In the genomic region with DNA sequence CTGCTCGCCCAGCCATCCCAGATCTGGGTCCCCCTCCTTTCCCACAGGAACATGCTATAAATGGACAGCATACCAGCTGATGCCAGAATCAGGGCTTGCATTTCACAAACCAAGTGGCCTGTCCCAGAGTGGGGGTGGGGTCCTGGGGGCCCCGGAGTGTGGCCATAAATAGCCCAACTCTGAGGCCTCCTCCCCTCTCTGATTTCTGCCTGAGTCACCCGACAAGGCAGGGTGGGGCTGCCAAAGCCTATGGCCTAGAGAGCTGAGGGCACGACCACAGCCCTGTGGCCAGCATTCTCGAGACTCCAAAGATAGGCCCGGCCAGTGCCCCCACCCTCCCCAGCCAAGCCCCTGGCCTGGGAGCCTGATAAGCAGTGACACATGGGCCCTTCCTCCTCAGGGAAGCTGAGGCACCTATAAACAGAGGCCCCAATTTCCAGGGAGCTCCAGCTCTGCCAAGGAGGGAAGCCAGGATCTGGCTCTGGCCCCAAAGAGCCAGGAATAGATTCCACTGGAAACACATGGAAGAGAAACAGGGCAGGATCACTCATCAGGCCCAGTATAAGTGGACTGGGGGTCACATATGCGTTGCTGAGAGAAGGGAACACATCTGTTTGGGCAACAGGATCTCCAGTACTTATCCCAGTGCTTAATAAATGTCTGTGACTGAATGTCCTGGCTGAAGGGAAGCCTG, we compare ENCODE assay signal across 10 cellular contexts. TPM values are rescaled to one million over a fixed set of nuclear protein-coding genes. Genes with fewer than 3 reads are reported as not detected.
DNase-seq lines count a peak whose midpoint lies in the region; ATAC-seq, FAIRE-seq and TF ChIP-seq lines count a peak whose summit lies in the region.
"Had no signal": no experiment of that assay in that cellular context is flagged by ENCODE, and none has a peak within 500 bp of the region (broad histone marks: within the 10 kb centered on the region; RNA-seq: fewer than 3 reads in every experiment).

No MANE protein-coding gene starts in this region.

- H3K9ac ChIP-seq in K562 (ENCODE audit: insufficient read depth in 1 of 2, low read depth in 2 of 2, low read length in 2 of 2) (peak overlapping the region; percentile 15 to 64), kidney (ENCODE audit: low read length in 2 of 2) (no peak overlapping the region)

- H3K4me1 ChIP-seq in K562 (replicated peaks in 1 of 2; ENCODE audit: control insufficient read depth in 2 of 2, insufficient read depth in 2 of 2, low read length in 2 of 2) (peaks cover 35 to 36% of the 10 kb centered on the region in 2 experiments), kidney (ENCODE audit: control insufficient read depth in 1 of 2, insufficient read depth in 1 of 2, low read depth in 1 of 2, low read length in 2 of 2) (no peaks in the 10 kb centered on the region), thoracic aorta (ENCODE audit: control insufficient read depth in 1 of 2, low read depth in 2 of 2) (peaks cover 19 to 42% of the 10 kb centered on the region in 2 donors)

- POLR2A ChIA-PET in K562 (lab: Yijun Ruan, JAX), result interaction anchor here (1.1 to 1.6 kb wide), 2 partner anchors 10 to 21 kb away, joined by 3 to 8 read pairs; no protein-coding TSS in a partner anchor

- BruUV-seq in K562 (replicated peaks; lab: Mats Ljungman, UMichigan), result no TSS peak

- no peak for TF ChIP-seq POLR2A in K562 (conservative IDR thresholded peaks at IDR 0.05)

- H3K4me3 ChIP-seq in K562 (no peak overlapping the region), kidney (ENCODE audit: low read length in 2 of 2) (no peak overlapping the region), thoracic aorta (peak overlapping the region; percentile 17)

- DNase-seq in HK-2 (ENCODE audit: unreplicated experiment), result peak; percentile 75
- peak; percentile 78 to 91 (median 82) for DNase-seq in K562 (ENCODE audit: extremely low read depth in 1 of 4, low spot score in 3 of 4)
- DNase-seq in kidney, result peak; percentile 82
- DNase-seq in thoracic aorta (ENCODE audit: low spot score), result peak; percentile 80
- DNase-seq in foreskin melanocyte, result no peak
- DNase-seq in NCI-H526 (lab: John Stamatoyannopoulos, UW), result no peak
- DNase-seq in activated gamma-delta T cell treated with Interleukin-2 at 50 U/mL for 16 hours, result no peak
- DNase-seq: NCI-H345 had no signal

- in situ Hi-C loops in K562 (cut with MboI), result no loop called here

- FAIRE-seq in K562 (lab: Jason Lieb, UNC), result peak; percentile 88
- FAIRE-seq in kidney (lab: Jason Lieb, UNC), result no peak
- FAIRE-seq: GM12891 had no signal

- TF ChIP-seq EP300 in K562 (IDR thresholded peaks at IDR 0.05; ENCODE audit: low read length), result peak; percentile 34; the same call in 1 of the 2 replicates

- peaks cover 3% of the 10 kb centered on the region; the same call in 1 of the 3 replicates for H3K79me2 ChIP-seq in K562 (ENCODE audit: control insufficient read depth, insufficient read depth, low read length)

- ATAC-seq in K562, result peak; percentile 87
- peak; percentile 92 for ATAC-seq in thoracic aorta (ENCODE audit: insufficient number of reproducible peaks, low FRiP score, low read depth)
- ATAC-seq in GM18907 (IDR thresholded peaks at IDR 0.05; ENCODE audit: unreplicated experiment), result no peak

- no peaks in the 10 kb centered on the region; the same call in none of the 2 replicates for H3K9me3 ChIP-seq in K562 (replicated peaks; ENCODE audit: control insufficient read depth, insufficient read depth, low read depth, low read length)
- H3K9me3 ChIP-seq in kidney (ENCODE audit: control insufficient read depth in 1 of 2, low read length in 2 of 2), result no peaks in the 10 kb centered on the region
- H3K9me3 ChIP-seq in thoracic aorta, result no peaks in the 10 kb centered on the region

- CTCF ChIA-PET in K562 (lab: Yijun Ruan, JAX; ENCODE audit: low intra/inter-chr PET ratio), result no interaction called here

- intact Hi-C loops in K562 (cut with micrococcal nuclease) (no loop called here), kidney (cut with DNase I) (no loop called here)

- no peaks in the 10 kb centered on the region for H3K27me3 ChIP-seq in K562 (ENCODE audit: control insufficient read depth in 2 of 2, insufficient read depth in 2 of 2, low read length in 2 of 2)
- H3K27me3 ChIP-seq in thoracic aorta (replicated peaks; ENCODE audit: insufficient read depth), result no peaks in the 10 kb centered on the region

- TF ChIP-seq RAD21 in K562 (CRISPR knock-in tag; conservative IDR thresholded peaks at IDR 0.05 in 1 of 2, IDR thresholded peaks at IDR 0.05 in 1 of 2), result no peak

- peak overlapping the region; percentile 63 for H2AFZ ChIP-seq in K562 (ENCODE audit: low read depth, low read length)

- no peak for TF ChIP-seq CTCF in K562 (IDR thresholded peaks at IDR 0.05 in 2 of 3, conservative IDR thresholded peaks at IDR 0.05 in 1 of 3; ENCODE audit: insufficient read depth in 2 of 3, low read depth in 1 of 3, low read length in 3 of 3)
- TF ChIP-seq CTCF in kidney (IDR thresholded peaks at IDR 0.05; ENCODE audit: borderline replicate concordance, extremely low read depth, insufficient read depth), result no peak
- TF ChIP-seq CTCF in thoracic aorta (IDR thresholded peaks at IDR 0.05), result no peak

- 5% methylated on average over 4 of the region's 7 CpGs for whole genome bisulfite sequencing in K562 (ENCODE audit: insufficient coverage, low coverage, missing lambda C conversion rate)

- H3K27ac ChIP-seq in K562 (ENCODE audit: extremely low read depth, low read depth, low read length) (peak overlapping the region; percentile 87), kidney (ENCODE audit: low read depth in 2 of 2, low read length in 2 of 2) (no peak overlapping the region), thoracic aorta (peak overlapping the region; percentile 80 to 98)

- H4K20me1 ChIP-seq in K562 (replicated peaks; ENCODE audit: control insufficient read depth, insufficient read depth, low read length), result no peaks in the 10 kb centered on the region

- H3K36me3 ChIP-seq in K562 (ENCODE audit: control insufficient read depth, insufficient read depth, low read length) (peaks cover 8% of the 10 kb centered on the region), kidney (ENCODE audit: control insufficient read depth in 1 of 2, insufficient read depth in 2 of 2, low read length in 2 of 2) (no peaks in the 10 kb centered on the region), thoracic aorta (no peaks in the 10 kb centered on the region)

- H3K4me2 ChIP-seq in K562 (ENCODE audit: insufficient read depth, low read length), result peak overlapping the region; percentile 59

- no peaks in the 10 kb centered on the region for H3K9me1 ChIP-seq in K562 (ENCODE audit: control insufficient read depth, insufficient read depth, low read length)

TF ChIP-seq in K562, 482 proteins besides CTCF, POLR2A, EP300 and RAD21 (continues in another document):
- TF ChIP-seq MYC (IDR thresholded peaks at IDR 0.05; ENCODE audit: low read depth, low read length) (no peak), MYC (CRISPR knock-in tag; IDR thresholded peaks at IDR 0.05; ENCODE audit: borderline replicate concordance, low read depth) (no peak), BDP1 (IDR thresholded peaks at IDR 0.05; ENCODE audit: insufficient read depth, insufficient read length) (no peak), HNRNPH1 (optimal IDR thresholded peaks at IDR 0.05; ENCODE audit: low read depth, low read length) (no peak), ZFP1 (CRISPR knock-in tag; IDR thresholded peaks at IDR 0.05) (no peak), MBD2 (IDR thresholded peaks at IDR 0.05; ENCODE audit: borderline replicate concordance, low read depth) (no peak), ZNF707 (CRISPR knock-in tag; conservative IDR thresholded peaks at IDR 0.05) (no peak)

RNA-seq across cellular contexts. Expression of a gene that starts 20.3 kb away (rescaled TPM):
- total RNA-seq in K562 (2011; cell fraction: chromatin; rRNA removed; ENCODE audit: low replicate concordance), result 5.9 and 12.0 TPM in 2 replicates
- total RNA-seq in K562 (2011; cell fraction: nucleolus; rRNA removed), result 13.7 and 14.1 TPM in 2 replicates
- 10.3 and 11.0 TPM in 2 replicates for total RNA-seq in K562 (2011; cell fraction: nucleoplasm; rRNA removed)
- total RNA-seq in K562 (2014; rRNA removed) (40.8 and 50.9 TPM in 2 replicates), K562 (2014; rRNA removed; fragmentation: Illumina TruSeq; extraction: Trizol) (9.1 and 9.8 TPM in 2 replicates), K562 (2015; rRNA removed; fragmentation: Illumina TruSeq; extraction: Trizol) (19.6 and 20.3 TPM in 2 replicates), K562 (2021) (35.3 and 35.4 TPM in 2 replicates), kidney (12.2 TPM), thoracic aorta (100 to 1,000 TPM in 1 of 2 donors, 10 to 100 TPM in 1; 62.6 to 108 TPM)
- polyA plus RNA-seq in K562 (2011; rRNA removed) (20.2 and 22.1 TPM in 2 replicates), K562 (2014; fragmentation: Illumina TruSeq; extraction: Trizol) (21.2 and 23.5 TPM in 2 replicates), K562 (2014; fragmentation: Nextera tagmentation; extraction: Ambion mirVana) (1 to 10 TPM; 1.2 to 2.0 TPM), K562 (2014; rRNA removed) (30.7 and 32.9 TPM in 2 replicates), kidney (ENCODE audit: insufficient read depth, low read depth, low replicate concordance) (53.6 TPM)
- polyA plus RNA-seq in K562 (2011; cell fraction: cytosol; rRNA removed), result 28.9 and 54.5 TPM in 2 replicates
- polyA plus RNA-seq in K562 (2011; cell fraction: nucleus; rRNA removed), result 13.7 and 18.7 TPM in 2 replicates
- 22.4 and 26.1 TPM in 2 replicates for polyA plus RNA-seq in K562 (2012)
- polyA minus RNA-seq in K562 (2011; rRNA and poly(A)+ RNA removed), result 8.0 and 13.9 TPM in 2 replicates
- polyA minus RNA-seq in K562 (2011; cell fraction: cytosol; rRNA and poly(A)+ RNA removed), result 15.7 and 15.9 TPM in 2 replicates
- 3.5 and 4.8 TPM in 2 replicates for polyA minus RNA-seq in K562 (2011; cell fraction: nucleus; rRNA and poly(A)+ RNA removed)

RNA-seq across cellular contexts. Expression of a gene that starts 22.0 kb away (rescaled TPM):
- total RNA-seq in K562 (2011; cell fraction: chromatin; rRNA removed; ENCODE audit: low replicate concordance), result 73.0 and 79.2 TPM in 2 replicates
- total RNA-seq in K562 (2011; cell fraction: nucleolus; rRNA removed), result 48.6 and 56.5 TPM in 2 replicates
- total RNA-seq in K562 (2011; cell fraction: nucleoplasm; rRNA removed), result 61.2 and 70.1 TPM in 2 replicates
- total RNA-seq in K562 (2014; rRNA removed) (41.6 and 48.0 TPM in 2 replicates), K562 (2014; rRNA removed; fragmentation: Illumina TruSeq; extraction: Trizol) (62.9 and 66.0 TPM in 2 replicates), K562 (2015; rRNA removed; fragmentation: Illumina TruSeq; extraction: Trizol) (53.9 and 58.3 TPM in 2 replicates), K562 (2021) (51.6 and 53.5 TPM in 2 replicates), kidney (25.2 TPM), thoracic aorta (10 to 100 TPM; 26.2 to 26.3 TPM)
- polyA plus RNA-seq in K562 (2011; rRNA removed) (51.9 and 54.5 TPM in 2 replicates), K562 (2014; fragmentation: Illumina TruSeq; extraction: Trizol) (67.1 and 69.4 TPM in 2 replicates), K562 (2014; fragmentation: Nextera tagmentation; extraction: Ambion mirVana) (100 to 1,000 TPM; 116 to 127 TPM), K562 (2014; rRNA removed) (46.4 and 50.5 TPM in 2 replicates), kidney (ENCODE audit: insufficient read depth, low read depth, low replicate concordance) (34.4 TPM)
- 49.2 and 58.8 TPM in 2 replicates for polyA plus RNA-seq in K562 (2011; cell fraction: cytosol; rRNA removed)
- 94.2 and 97.9 TPM in 2 replicates for polyA plus RNA-seq in K562 (2011; cell fraction: nucleus; rRNA removed)
- polyA plus RNA-seq in K562 (2012), result 32.9 and 55.8 TPM in 2 replicates
- polyA minus RNA-seq in K562 (2011; rRNA and poly(A)+ RNA removed), result 60.7 and 69.9 TPM in 2 replicates
- 30.3 and 38.7 TPM in 2 replicates for polyA minus RNA-seq in K562 (2011; cell fraction: cytosol; rRNA and poly(A)+ RNA removed)
- 21.1 and 30.4 TPM in 2 replicates for polyA minus RNA-seq in K562 (2011; cell fraction: nucleus; rRNA and poly(A)+ RNA removed)

Comparison
In these comparisons a context has a peak if more than half of its experiments do, and no peak if none do; other contexts are left out.
1. DNase-seq: peak in HK-2 (single experiment), K562 (4 of 4), kidney (single experiment) and thoracic aorta (single experiment); none in foreskin melanocyte (single experiment), NCI-H526 (0 of 2) and activated gamma-delta T cell treated with Interleukin-2 at 50 U/mL for 16 hours (single experiment).
2. H3K27ac ChIP-seq: peak in K562 (single experiment) and thoracic aorta (2 of 2); none in kidney (0 of 2).
3. H3K9ac ChIP-seq: peak in K562 (2 of 2); none in kidney (0 of 2).